Comparison of ENCODE assay signal across 8 cellular contexts in genomic region chr15:59917504-59918157, GRCh38.
DNase-seq lines count a peak whose midpoint lies in the region; ATAC-seq and TF ChIP-seq lines count a peak whose summit lies in the region.

No MANE protein-coding gene starts in this region.

- peaks cover 56% of the 10 kb centered on the region for H3K27me3 Mint-ChIP-seq in progenitor cell of endocrine pancreas

- no peak overlapping the region for H3K4me3 Mint-ChIP-seq in progenitor cell of endocrine pancreas (ENCODE audit: low read depth)

- H3K36me3 Mint-ChIP-seq in progenitor cell of endocrine pancreas (ENCODE audit: insufficient read depth): no peaks in the 10 kb centered on the region

- peak; percentile 79 for TF ChIP-seq CTCF in progenitor cell of endocrine pancreas (IDR thresholded peaks at IDR 0.05; ENCODE audit: unreplicated experiment)

- no peaks in the 10 kb centered on the region for H3K9me3 Mint-ChIP-seq in progenitor cell of endocrine pancreas (ENCODE audit: low read depth)

- H3K4me1 Mint-ChIP-seq in progenitor cell of endocrine pancreas (ENCODE audit: low read depth): no peaks in the 10 kb centered on the region

- H3K27ac Mint-ChIP-seq in progenitor cell of endocrine pancreas: no peak overlapping the region

- DNase-seq in CMK (ENCODE audit: low read depth): peak; percentile 40
- DNase-seq in HT1080 (ENCODE audit: low read depth): peak; percentile 63
- peak; percentile 88 for DNase-seq in OCI-M1 (lab: John Stamatoyannopoulos, UW)
- peak; percentile 64 for DNase-seq in activated T-cell treated with anti-CD3 and anti-CD28 coated beads for 4 hours
- DNase-seq in fibroblast of peridontal ligament (ENCODE audit: extremely low read depth): peak; percentile 27
- peak; percentile 66 for DNase-seq in progenitor cell of endocrine pancreas (ENCODE audit: low spot score, unreplicated experiment)

- ATAC-seq in GM19452 (IDR thresholded peaks at IDR 0.05; ENCODE audit: unreplicated experiment): peak; percentile 52
- no peak for ATAC-seq in HG03571 (IDR thresholded peaks at IDR 0.05; ENCODE audit: unreplicated experiment)

Comparison
In these comparisons a context has a peak if more than half of its experiments do, and no peak if none do; other contexts are left out.
1. DNase-seq: peak in every context shown above with its lines; median percentile 88 in OCI-M1; 66 in progenitor cell of endocrine pancreas; 64 in activated T-cell treated with anti-CD3 and anti-CD28 coated beads for 4 hours; 63 in HT1080; 40 in CMK; 27 in fibroblast of peridontal ligament.